33 cellular contexts compared by ENCODE assay signal in genomic region chr22:49034836-49035817, GRCh38.
"Had no signal": no experiment of that assay in that cellular context is flagged by ENCODE, and none has a peak within 500 bp of the region (broad histone marks: within the 10 kb centered on the region; RNA-seq: fewer than 3 reads in every experiment).

No MANE protein-coding gene starts in this region.

- H3K9me3 Mint-ChIP-seq: activated CD4-positive, alpha-beta T cell treated with anti-CD3 and anti-CD28 coated beads, Interleukin-2, amount 10 ng/mL, durations not matched to agents 24 days and 14 days; activated naive CD4-positive, alpha-beta T cell treated with anti-CD3 and anti-CD28 coated beads for 36 hours; activated naive CD8-positive, alpha-beta T cell treated with anti-CD3 and anti-CD28 coated beads, Interleukin-2, amount 10 ng/mL, durations not matched to agents 7 days and 5 days; central memory CD8-positive, alpha-beta T cell; effector memory CD8-positive, alpha-beta T cell had no signal

- DNase-seq: activated CD4-positive, alpha-beta memory T cell treated with anti-CD3 and anti-CD28 coated beads for 36 hours; activated CD4-positive, alpha-beta T cell treated with anti-CD3 and anti-CD28 coated beads for 36 hours; activated CD4-positive, alpha-beta T cell treated with anti-CD3 and anti-CD28 coated beads, Interleukin-2, amount 10 ng/mL, durations not matched to agents 24 days and 14 days; activated CD4-positive, CD25-positive, alpha-beta regulatory T cell; activated CD4-positive, CD25-positive, alpha-beta regulatory T cell treated with anti-CD3 and anti-CD28 coated beads, Interleukin-2, amount 50 U/mL, for 72 hours; activated CD8-positive, alpha-beta memory T cell treated with anti-CD3 and anti-CD28 coated beads, Interleukin-2, amount 10 ng/mL, durations not matched to agents 7 days and 5 days; activated CD8-positive, alpha-beta memory T cell treated with anti-CD3 and anti-CD28 coated beads, Interleukin-2, amount 50 U/mL, for 4 hours; activated CD8-positive, alpha-beta T cell treated with anti-CD3 and anti-CD28 coated beads, Interleukin-2, amount 10 ng/mL, durations not matched to agents 7 days and 5 days; activated effector memory CD4-positive, alpha-beta T cell treated with anti-CD3 and anti-CD28 coated beads, Interleukin-2, amount 50 U/mL, for 16 hours; activated naive CD4-positive, alpha-beta T cell treated with anti-CD3 and anti-CD28 coated beads for 36 hours; activated naive CD8-positive, alpha-beta T cell treated with anti-CD3 and anti-CD28 coated beads, Interleukin-2, amount 10 ng/mL, durations not matched to agents 7 days and 5 days; activated T-cell treated with anti-CD3 and anti-CD28 coated beads, Interleukin-2, amount 50 U/mL, for 1 hour; activated T-cell treated with anti-CD3 and anti-CD28 coated beads, Interleukin-2, amount 50 U/mL, for 48 hours; brain microvascular endothelial cell; cortex of kidney; dermis blood vessel endothelial cell; effector CD4-positive, alpha-beta T cell; effector memory CD8-positive, alpha-beta T cell; erythroblast; foreskin keratinocyte; gastrocnemius medialis; glutamatergic neuron; T-helper 1 cell; T-helper 17 cell had no signal

- ATAC-seq: activated CD4-positive, alpha-beta T cell treated with anti-CD3 and anti-CD28 coated beads for 36 hours; activated CD8-positive, alpha-beta memory T cell treated with anti-CD3 and anti-CD28 coated beads, Interleukin-2, amount 10 ng/mL, durations not matched to agents 7 days and 5 days; activated CD8-positive, alpha-beta T cell treated with anti-CD3 and anti-CD28 coated beads, Interleukin-2, amount 10 ng/mL, durations not matched to agents 7 days and 5 days; activated naive CD4-positive, alpha-beta T cell treated with anti-CD3 and anti-CD28 coated beads, Interleukin-2, amount 50 U/mL, for 72 hours; effector memory CD8-positive, alpha-beta T cell; foreskin keratinocyte; gastrocnemius medialis; T-helper 17 cell had no signal

- H3K27ac ChIP-seq: brain microvascular endothelial cell, esophagus muscularis mucosa, foreskin keratinocyte, gastrocnemius medialis had no signal

- H3K36me3 Mint-ChIP-seq: activated CD4-positive, alpha-beta memory T cell treated with anti-CD3 and anti-CD28 coated beads for 36 hours; activated CD8-positive, alpha-beta memory T cell treated with anti-CD3 and anti-CD28 coated beads, Interleukin-2, amount 10 ng/mL, durations not matched to agents 7 days and 5 days; activated naive CD4-positive, alpha-beta T cell treated with anti-CD3 and anti-CD28 coated beads, Interleukin-2, amount 50 U/mL, for 72 hours; activated naive CD8-positive, alpha-beta T cell treated with anti-CD3 and anti-CD28 coated beads, Interleukin-2, amount 10 ng/mL, durations not matched to agents 7 days and 5 days had no signal

- H3K27ac Mint-ChIP-seq: activated CD4-positive, alpha-beta memory T cell treated with anti-CD3 and anti-CD28 coated beads for 36 hours; activated CD4-positive, alpha-beta T cell treated with anti-CD3 and anti-CD28 coated beads for 36 hours; activated CD4-positive, alpha-beta T cell treated with anti-CD3 and anti-CD28 coated beads, Interleukin-2, amount 10 ng/mL, durations not matched to agents 24 days and 14 days; activated CD8-positive, alpha-beta memory T cell treated with anti-CD3 and anti-CD28 coated beads, Interleukin-2, amount 10 ng/mL, durations not matched to agents 7 days and 5 days; activated CD8-positive, alpha-beta T cell treated with anti-CD3 and anti-CD28 coated beads, Interleukin-2, amount 10 ng/mL, durations not matched to agents 7 days and 5 days; activated naive CD4-positive, alpha-beta T cell treated with anti-CD3 and anti-CD28 coated beads for 36 hours; activated naive CD4-positive, alpha-beta T cell treated with anti-CD3 and anti-CD28 coated beads, Interleukin-2, amount 50 U/mL, for 72 hours; activated naive CD8-positive, alpha-beta T cell treated with anti-CD3 and anti-CD28 coated beads, Interleukin-2, amount 10 ng/mL, durations not matched to agents 7 days and 5 days; activated T-helper 1 cell treated with anti-CD3 and anti-CD28 coated beads, Interleukin-12 subunit alpha, Interleukin-12 subunit beta, Interleukin-2, Interleukin-4 antibody, amounts not matched to agents 30 ng/mL and 10 ng/mL and 1 ng/mL, durations not matched to agents 14 hours and 24 hours and 36 hours; activated T-helper 2 cell treated with anti-CD3 and anti-CD28 coated beads, Interferon-gamma antibody, Interleukin-2, Interleukin-4, amounts not matched to agents 10 μg/mL and 5 μg/mL and 100 μg/mL, durations not matched to agents 14 hours and 24 hours and 36 hours; T-helper 17 cell; T-helper 2 cell treated with Interferon-gamma antibody and Interleukin-4, amounts not matched to agents 5 μg/mL and 100 μg/mL, for 36 hours had no signal

- H3K9me3 ChIP-seq: esophagus muscularis mucosa, gastrocnemius medialis had no signal

- H3K4me3 ChIP-seq: esophagus muscularis mucosa, gastrocnemius medialis had no signal

- H3K27me3 ChIP-seq: brain microvascular endothelial cell, foreskin keratinocyte had no signal

- FAIRE-seq: astrocyte, bronchial epithelial cell, colon had no signal

- H3K4me3 Mint-ChIP-seq: activated CD4-positive, alpha-beta memory T cell treated with anti-CD3 and anti-CD28 coated beads for 36 hours; activated CD4-positive, alpha-beta T cell treated with anti-CD3 and anti-CD28 coated beads for 36 hours; activated CD4-positive, alpha-beta T cell treated with anti-CD3 and anti-CD28 coated beads, Interleukin-2, amount 10 ng/mL, durations not matched to agents 24 days and 14 days; activated CD8-positive, alpha-beta memory T cell treated with anti-CD3 and anti-CD28 coated beads, Interleukin-2, amount 10 ng/mL, durations not matched to agents 7 days and 5 days; activated CD8-positive, alpha-beta T cell treated with anti-CD3 and anti-CD28 coated beads, Interleukin-2, amount 10 ng/mL, durations not matched to agents 7 days and 5 days; activated naive CD4-positive, alpha-beta T cell treated with anti-CD3 and anti-CD28 coated beads for 36 hours; activated naive CD8-positive, alpha-beta T cell treated with anti-CD3 and anti-CD28 coated beads, Interleukin-2, amount 10 ng/mL, durations not matched to agents 7 days and 5 days; activated T-helper 1 cell treated with anti-CD3 and anti-CD28 coated beads, Interleukin-12 subunit alpha, Interleukin-12 subunit beta, Interleukin-2, Interleukin-4 antibody, amounts not matched to agents 30 ng/mL and 10 ng/mL and 1 ng/mL, durations not matched to agents 14 hours and 24 hours and 36 hours; central memory CD8-positive, alpha-beta T cell; effector memory CD8-positive, alpha-beta T cell; T-helper 17 cell; T-helper 2 cell treated with Interferon-gamma antibody and Interleukin-4, amounts not matched to agents 5 μg/mL and 100 μg/mL, for 36 hours had no signal

- H3K36me3 ChIP-seq: brain microvascular endothelial cell, esophagus muscularis mucosa, gastrocnemius medialis had no signal

- H3K4me1 ChIP-seq: esophagus muscularis mucosa, foreskin keratinocyte, gastrocnemius medialis had no signal

- H3K27me3 Mint-ChIP-seq: activated CD4-positive, alpha-beta T cell treated with anti-CD3 and anti-CD28 coated beads for 36 hours; activated CD4-positive, alpha-beta T cell treated with anti-CD3 and anti-CD28 coated beads, Interleukin-2, amount 10 ng/mL, durations not matched to agents 24 days and 14 days; activated CD8-positive, alpha-beta memory T cell treated with anti-CD3 and anti-CD28 coated beads, Interleukin-2, amount 10 ng/mL, durations not matched to agents 7 days and 5 days; activated naive CD8-positive, alpha-beta T cell treated with anti-CD3 and anti-CD28 coated beads, Interleukin-2, amount 10 ng/mL, durations not matched to agents 7 days and 5 days had no signal

- H3K4me1 Mint-ChIP-seq: activated CD4-positive, alpha-beta T cell treated with anti-CD3 and anti-CD28 coated beads for 36 hours; activated CD4-positive, alpha-beta T cell treated with anti-CD3 and anti-CD28 coated beads, Interleukin-2, amount 10 ng/mL, durations not matched to agents 24 days and 14 days; activated CD8-positive, alpha-beta memory T cell treated with anti-CD3 and anti-CD28 coated beads, Interleukin-2, amount 10 ng/mL, durations not matched to agents 7 days and 5 days; activated naive CD8-positive, alpha-beta T cell treated with anti-CD3 and anti-CD28 coated beads, Interleukin-2, amount 10 ng/mL, durations not matched to agents 7 days and 5 days; central memory CD8-positive, alpha-beta T cell; T-helper 17 cell had no signal
